20 cellular contexts compared by ENCODE assay signal in genomic region chr1:208499021-208499420, GRCh38.
"Had no signal": no experiment of that assay in that cellular context is flagged by ENCODE, and none has a peak within 500 bp of the region (broad histone marks: within the 10 kb centered on the region; RNA-seq: fewer than 3 reads in every experiment).

No MANE protein-coding gene starts in this region.

- H3K4me1 ChIP-seq: right atrium auricular region, transverse colon, vagina had no signal

- H3K4me3 ChIP-seq: right atrium auricular region, skin epidermis, transverse colon, vagina had no signal

- H3K36me3 ChIP-seq: right atrium auricular region, transverse colon, vagina had no signal

- ATAC-seq: foreskin keratinocyte; left ventricle myocardium superior; natural killer cell treated with Interleukin-12 subunit alpha and Interleukin-12 subunit beta and Interleukin-15 and Interleukin-18, amount 100 ng/mL, for 72 hours had no signal

- H3K9me3 ChIP-seq: transverse colon, vagina had no signal

- DNase-seq: activated CD4-positive, alpha-beta T cell treated with anti-CD3 and anti-CD28 coated beads, Interleukin-2, amount 10 ng/mL, durations not matched to agents 7 days and 5 days; activated CD4-positive, CD25-positive, alpha-beta regulatory T cell; activated CD8-positive, alpha-beta memory T cell treated with anti-CD3 and anti-CD28 coated beads, Interleukin-2, amount 50 U/mL, for 48 hours; activated naive CD8-positive, alpha-beta T cell treated with anti-CD3 and anti-CD28 coated beads, Interleukin-2, amount 10 ng/mL, durations not matched to agents 7 days and 5 days; cortex of kidney; effector CD4-positive, alpha-beta T cell; foreskin keratinocyte; head of caudate nucleus; kidney glomerular epithelial cell; left ventricle myocardium superior; mesenchymal stem cell; nucleus accumbens; stimulated activated CD4-positive, alpha-beta T cell treated with anti-CD3 and anti-CD28 coated beads, Interleukin-15, amount 100 ng/mL, for 24 hours; stimulated activated CD4-positive, alpha-beta T cell treated with anti-CD3 and anti-CD28 coated beads, Interleukin-4, amount 100 ng/mL, for 1 hour; stimulated activated naive CD4-positive, alpha-beta T cell; transverse colon had no signal

- H3K27me3 ChIP-seq: foreskin keratinocyte, right atrium auricular region, transverse colon, vagina had no signal

- H3K27ac ChIP-seq: foreskin keratinocyte, right atrium auricular region, skin epidermis, transverse colon, vagina had no signal
